In the genomic region with DNA sequence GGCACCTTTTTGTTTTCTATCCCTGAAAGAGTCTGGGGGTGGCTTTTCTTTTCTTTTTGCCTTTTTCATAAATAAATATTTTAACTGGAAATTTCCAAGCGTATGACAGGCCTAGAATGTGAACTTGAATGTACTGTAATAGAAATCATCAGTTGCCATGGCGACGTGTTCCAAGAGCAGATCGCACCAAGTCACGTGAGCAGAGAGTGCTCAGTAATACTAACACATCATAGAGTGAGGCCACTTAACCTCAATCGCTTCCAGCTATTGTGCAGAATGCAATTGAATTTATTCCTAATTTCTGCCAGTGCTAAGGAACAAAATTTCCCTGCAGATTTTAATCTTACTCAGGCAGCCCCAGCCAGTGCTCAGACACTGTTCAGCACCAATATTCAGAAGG, we compare ENCODE assay signal across 1 cellular context.
TF ChIP-seq lines count a peak whose summit lies in the region.

No MANE protein-coding gene starts in this region.

TF ChIP-seq in HepG2, 621 proteins besides CTCF, POLR2A, EP300 and RAD21:
- TF ChIP-seq GTF2F1 (IDR thresholded peaks at IDR 0.05; ENCODE audit: low read length) (no peak), BORCS8-MEF2B (CRISPR knock-in tag; IDR thresholded peaks at IDR 0.05) (no peak), RFX5 (IDR thresholded peaks at IDR 0.05; ENCODE audit: low read depth, low read length) (peak; percentile 41; the same call in 1 of the 2 replicates), SUZ12 (IDR thresholded peaks at IDR 0.05; ENCODE audit: low read depth, low read length) (no peak), KDM2A (CRISPR knock-in tag; IDR thresholded peaks at IDR 0.05; ENCODE audit: borderline replicate concordance, low read depth) (no peak), SNAI1 (CRISPR knock-in tag; IDR thresholded peaks at IDR 0.05; ENCODE audit: borderline replicate concordance) (no peak), RFX1 (IDR thresholded peaks at IDR 0.05) (peak; percentile 22; the same call in 1 of the 2 replicates), HNRNPH1 (optimal IDR thresholded peaks at IDR 0.05; ENCODE audit: low read depth, low read length) (no peak), NFKBIZ (CRISPR knock-in tag; IDR thresholded peaks at IDR 0.05) (no peak), CHD2 (IDR thresholded peaks at IDR 0.05; ENCODE audit: low read depth, low read length) (no peak), ZNF451 (CRISPR knock-in tag; IDR thresholded peaks at IDR 0.05) (no peak)
- TF ChIP-seq, protein P1, sequence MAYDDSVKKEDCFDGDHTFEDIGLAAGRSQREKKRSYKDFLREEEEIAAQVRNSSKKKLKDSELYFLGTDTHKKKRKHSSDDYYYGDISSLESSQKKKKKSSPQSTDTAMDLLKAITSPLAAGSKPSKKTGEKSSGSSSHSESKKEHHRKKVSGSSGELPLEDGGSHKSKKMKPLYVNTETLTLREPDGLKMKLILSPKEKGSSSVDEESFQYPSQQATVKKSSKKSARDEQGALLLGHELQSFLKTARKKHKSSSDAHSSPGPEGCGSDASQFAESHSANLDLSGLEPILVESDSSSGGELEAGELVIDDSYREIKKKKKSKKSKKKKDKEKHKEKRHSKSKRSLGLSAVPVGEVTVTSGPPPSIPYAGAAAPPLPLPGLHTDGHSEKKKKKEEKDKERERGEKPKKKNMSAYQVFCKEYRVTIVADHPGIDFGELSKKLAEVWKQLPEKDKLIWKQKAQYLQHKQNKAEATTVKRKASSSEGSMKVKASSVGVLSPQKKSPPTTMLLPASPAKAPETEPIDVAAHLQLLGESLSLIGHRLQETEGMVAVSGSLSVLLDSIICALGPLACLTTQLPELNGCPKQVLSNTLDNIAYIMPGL (CRISPR knock-in tag; IDR thresholded peaks at IDR 0.05; ENCODE audit: borderline replicate concordance in 1 of 2, low read depth in 1 of 2): no peak
- TF ChIP-seq, protein P2, sequence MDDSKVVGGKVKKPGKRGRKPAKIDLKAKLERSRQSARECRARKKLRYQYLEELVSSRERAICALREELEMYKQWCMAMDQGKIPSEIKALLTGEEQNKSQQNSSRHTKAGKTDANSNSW (CRISPR knock-in tag; IDR thresholded peaks at IDR 0.05; ENCODE audit: borderline replicate concordance): no peak
